Comparison of ENCODE assay signal across 9 cellular contexts in genomic region chr11:130166457-130166784, GRCh38. TPM values are rescaled to one million over a fixed set of nuclear protein-coding genes. Genes with fewer than 3 reads are reported as not detected.
DNase-seq lines count a peak whose midpoint lies in the region; ATAC-seq lines count a peak whose summit lies in the region.
"Had no signal": no experiment of that assay in that cellular context is flagged by ENCODE, and none has a peak within 500 bp of the region (broad histone marks: within the 10 kb centered on the region; RNA-seq: fewer than 3 reads in every experiment).

No MANE protein-coding gene starts in this region.

- no peaks in the 10 kb centered on the region for H3K27me3 ChIP-seq in Karpas-422 (ENCODE audit: low read length)

- H3K9me2 ChIP-seq in Karpas-422 (replicated peaks; ENCODE audit: insufficient read depth, low read length) = no peaks in the 10 kb centered on the region

- H3K36me3 ChIP-seq in Karpas-422 (ENCODE audit: insufficient read depth, low read length) = no peaks in the 10 kb centered on the region

- DNase-seq in EH (ENCODE audit: low read depth) (peak; percentile 91), HPDE6-E6E7 (ENCODE audit: extremely low spot score) (peak; percentile 97), amniotic stem cell (lab: John Stamatoyannopoulos, UW) (peak; percentile 72), myocyte (ENCODE audit: low read depth) (peak; percentile 92), Karpas-422 (no peak), GM19240 (ENCODE audit: insufficient read length, low spot score) (no peak), DMS114 treated with DMSO at 0.1 percent for 48 hours (lab: John Stamatoyannopoulos, UW; ENCODE audit: unreplicated experiment) (no peak)

- no peaks in the 10 kb centered on the region for H3K9me3 ChIP-seq in Karpas-422 (ENCODE audit: low read length)

- H3K27ac ChIP-seq in Karpas-422 (ENCODE audit: low read length) = no peak overlapping the region
- H3K27ac ChIP-seq: KMS-11 had no signal

- H3K79me2 ChIP-seq in Karpas-422 (ENCODE audit: low read length) = no peaks in the 10 kb centered on the region

- H3K4me2 ChIP-seq in Karpas-422 (ENCODE audit: low read depth, low read length, poor library complexity, severe bottlenecking) = no peak overlapping the region
- H3K4me2 ChIP-seq: KMS-11 had no signal

- ATAC-seq in GM19328 (IDR thresholded peaks at IDR 0.05; ENCODE audit: unreplicated experiment) = no peak

- H3K9ac ChIP-seq in Karpas-422 (ENCODE audit: low read length) = no peak overlapping the region
- H3K9ac ChIP-seq: KMS-11 had no signal

- H4K20me1 ChIP-seq in Karpas-422 (ENCODE audit: insufficient read depth, low read depth, low read length) = no peaks in the 10 kb centered on the region

- no peaks in the 10 kb centered on the region for H3K4me1 ChIP-seq in Karpas-422 (ENCODE audit: low read length)

- H3K4me3 ChIP-seq in Karpas-422 (ENCODE audit: low read length) = no peak overlapping the region

- no peak overlapping the region for H2AFZ ChIP-seq in Karpas-422 (ENCODE audit: low read length)

RNA-seq across cellular contexts. Expression of gene ST14, which starts 6.8 kb away (rescaled TPM):
- total RNA-seq in myocyte = not detected in 2 replicates
- not detected for polyA plus RNA-seq in myocyte (2012)
- total RNA-seq in Karpas-422 (2014; rRNA removed; shearing (Covaris generic); ENCODE audit: low replicate concordance) = 0.18 and 0.30 TPM in 2 replicates

Comparison
In these comparisons a context has a peak if more than half of its experiments do, and no peak if none do; other contexts are left out.
1. DNase-seq: peak in EH (single experiment), HPDE6-E6E7 (single experiment), amniotic stem cell (single experiment) and myocyte (single experiment); none in Karpas-422 (single experiment), GM19240 (single experiment) and DMS114 treated with DMSO at 0.1 percent for 48 hours (single experiment).